22 cellular contexts compared by ENCODE assay signal in the genomic region with DNA sequence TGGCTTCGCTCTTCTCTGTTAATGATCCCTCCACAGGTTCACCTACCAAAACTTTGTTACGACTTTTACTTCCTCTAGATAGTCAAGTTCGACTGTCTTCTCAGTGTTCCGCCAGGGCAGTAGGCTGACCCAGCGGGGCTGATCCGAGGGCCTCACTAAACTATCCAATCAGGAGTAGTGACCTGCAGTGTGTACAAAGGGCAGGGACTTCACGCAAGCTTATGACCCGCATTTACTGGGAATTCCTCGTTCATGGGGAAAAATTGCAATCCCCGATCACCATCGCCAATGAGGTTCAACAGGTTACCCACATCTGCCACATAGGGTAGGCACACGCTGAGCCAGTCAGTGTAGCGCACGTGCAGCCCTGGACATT.
DNase-seq lines count a peak whose midpoint lies in the region; ATAC-seq and TF ChIP-seq lines count a peak whose summit lies in the region.
"Had no signal": no experiment of that assay in that cellular context is flagged by ENCODE, and none has a peak within 500 bp of the region (broad histone marks: within the 10 kb centered on the region; RNA-seq: fewer than 3 reads in every experiment).

No MANE protein-coding gene starts in this region.

- no CpG with 5 or more reads among the region's 14 CpGs for WGBS in neuronal stem cell (ENCODE audit: extremely low coverage in 2 of 2, insufficient read length in 2 of 2, insufficient replicate concordance in 1 of 2), 2 donors

- no peak overlapping the region for H2BK12ac ChIP-seq in neuronal stem cell (ENCODE audit: low read length)

- POLR2A ChIA-PET in RWPE1 (lab: Yijun Ruan, JAX; ENCODE audit: low non-redundant PET): no interaction called here
- POLR2A ChIA-PET in CD4-positive, alpha-beta memory T cell (lab: Charles Lee; ENCODE audit: partially characterized antibody): no interaction called here

- H3K14ac ChIP-seq in neuronal stem cell (ENCODE audit: low read length): no peak overlapping the region

- no peak overlapping the region for H3K4me2 ChIP-seq in neuronal stem cell (ENCODE audit: insufficient read depth, low read length, poor library complexity, severe bottlenecking)
- H3K4me2 ChIP-seq: A549; BLaER1 treated with 17β-estradiol and CSF1 and Interleukin-3, amounts not matched to agents 10 nM and 100 nM; GM23338 had no signal

- H2BK5ac ChIP-seq in neuronal stem cell (ENCODE audit: low read length): no peak overlapping the region

- H3K9ac ChIP-seq in neuronal stem cell (ENCODE audit: low read depth, low read length, poor library complexity): no peak overlapping the region
- H3K9ac ChIP-seq: BLaER1 treated with 17β-estradiol and CSF1 and Interleukin-3, amounts not matched to agents 10 nM and 100 nM had no signal

- no peak overlapping the region for H2BK120ac ChIP-seq in neuronal stem cell (ENCODE audit: low read depth, low read length)

- CTCF ChIA-PET in RWPE1 (lab: Yijun Ruan, JAX): no interaction called here
- CTCF ChIA-PET in CD4-positive, alpha-beta memory T cell (lab: Charles Lee; ENCODE audit: partially characterized antibody): no interaction called here

- no peak overlapping the region for H3K23ac ChIP-seq in neuronal stem cell (ENCODE audit: low read depth, low read length, poor library complexity)

- no peaks in the 10 kb centered on the region for H3K79me1 ChIP-seq in neuronal stem cell (ENCODE audit: low read depth, low read length)

- in situ Hi-C loops in GM13977 (cut with MboI; ENCODE audit: low pct_unique_long_range_greater_than_20kb, low sequenced_read_pairs, unreplicated experiment): no loop called here

- no peak for ATAC-seq in central memory CD8-positive, alpha-beta T cell (replicated peaks; ENCODE audit: extremely low read depth, poor library complexity, severe bottlenecking)
- ATAC-seq: A549, GM23338 had no signal

- no peak overlapping the region for H3K4ac ChIP-seq in neuronal stem cell (ENCODE audit: low read length)

- H3K27me3 ChIP-seq in neuronal stem cell (ENCODE audit: control insufficient read depth in 3 of 3, insufficient read depth in 3 of 3, low read depth in 1 of 3, low read length in 3 of 3): no peaks in the 10 kb centered on the region
- H3K27me3 ChIP-seq in CD4-positive, alpha-beta memory T cell (ENCODE audit: insufficient read depth, low read length): no peaks in the 10 kb centered on the region
- H3K27me3 ChIP-seq: BE2C; BLaER1 treated with 17β-estradiol and CSF1 and Interleukin-3, amounts not matched to agents 10 nM and 100 nM had no signal

- no peak overlapping the region for H4K91ac ChIP-seq in neuronal stem cell (ENCODE audit: low read depth, low read length, poor library complexity)

- H3K18ac ChIP-seq in neuronal stem cell (ENCODE audit: low read length): no peak overlapping the region

- no peak overlapping the region for H4K8ac ChIP-seq in neuronal stem cell (ENCODE audit: low read depth, low read length)

- peak; percentile 14 for DNase-seq in GM13977 (ENCODE audit: low spot score)
- no peak for DNase-seq in central memory CD8-positive, alpha-beta T cell (ENCODE audit: low spot score in 2 of 2)
- peak; percentile 1 for DNase-seq in iPS-NIHi7 (ENCODE audit: extremely low spot score)
- DNase-seq in posterior vena cava (ENCODE audit: low spot score): peak; percentile 60
- DNase-seq in neuronal stem cell (ENCODE audit: low spot score): no peak
- DNase-seq in RWPE1 (ENCODE audit: low spot score): no peak
- no peak for DNase-seq in CD4-positive, alpha-beta memory T cell
- DNase-seq: 8988T; ACHN; AML-193; BE2C; Calu3; CD4-positive, alpha-beta T cell; COR-L47; DMS153; DND-41; HFFc6 had no signal

- TF ChIP-seq CTCF in GM13977 (IDR thresholded peaks at IDR 0.05; ENCODE audit: extremely low read depth, insufficient read depth, missing control alignments) (no peak), RWPE1 (conservative IDR thresholded peaks at IDR 0.05; ENCODE audit: low read depth) (no peak)

- H3K4me3 ChIP-seq in neuronal stem cell (ENCODE audit: low read length in 2 of 2): no peak overlapping the region
- no peak overlapping the region for H3K4me3 ChIP-seq in CD4-positive, alpha-beta memory T cell (ENCODE audit: low read length in 2 of 2)
- H3K4me3 ChIP-seq: A549; BLaER1 treated with 17β-estradiol and CSF1 and Interleukin-3, amounts not matched to agents 10 nM and 100 nM; GM23338; HAP-1 had no signal

- no peaks in the 10 kb centered on the region for H3K4me1 ChIP-seq in neuronal stem cell (ENCODE audit: control insufficient read depth in 2 of 2, insufficient read depth in 1 of 2, low read depth in 1 of 2, low read length in 2 of 2)
- no peaks in the 10 kb centered on the region for H3K4me1 ChIP-seq in CD4-positive, alpha-beta memory T cell (ENCODE audit: insufficient read depth, low read length)
- H3K4me1 ChIP-seq: A549; BE2C; BLaER1 treated with 17β-estradiol and CSF1 and Interleukin-3, amounts not matched to agents 10 nM and 100 nM; HAP-1 had no signal

- H3K4me1 Mint-ChIP-seq in central memory CD8-positive, alpha-beta T cell: no peaks in the 10 kb centered on the region
- H3K4me1 Mint-ChIP-seq in CD4-positive, alpha-beta memory T cell: no peaks in the 10 kb centered on the region
- H3K4me1 Mint-ChIP-seq: CD14-positive monocyte, GM23338 had no signal

- no peak overlapping the region for H2BK15ac ChIP-seq in neuronal stem cell (ENCODE audit: low read length)

- intact Hi-C loops in posterior vena cava (cut with DNase I): no loop called here
- intact Hi-C loops in CD4-positive, alpha-beta memory T cell (cut with micrococcal nuclease): no loop called here

- H2AK5ac ChIP-seq in neuronal stem cell (ENCODE audit: low read depth, low read length): no peak overlapping the region

- H3K27me3 Mint-ChIP-seq in central memory CD8-positive, alpha-beta T cell: peaks cover 6% of the 10 kb centered on the region
- peaks cover 2 to 3% of the 10 kb centered on the region in 2 donors for H3K27me3 Mint-ChIP-seq in CD4-positive, alpha-beta memory T cell
- H3K27me3 Mint-ChIP-seq: CD4-positive, alpha-beta T cell had no signal

- H2AFZ ChIP-seq in neuronal stem cell (ENCODE audit: low read length): no peak overlapping the region
- H2AFZ ChIP-seq: GM23338 had no signal

- H3K36me3 Mint-ChIP-seq in central memory CD8-positive, alpha-beta T cell (ENCODE audit: insufficient read depth): peaks cover 3% of the 10 kb centered on the region
- peaks cover 5 to 8% of the 10 kb centered on the region in 2 donors for H3K36me3 Mint-ChIP-seq in CD4-positive, alpha-beta memory T cell
- H3K36me3 Mint-ChIP-seq: CD14-positive monocyte had no signal

- no peaks in the 10 kb centered on the region for H3K36me3 ChIP-seq in neuronal stem cell (replicated peaks in 1 of 2; ENCODE audit: control insufficient read depth in 2 of 2, insufficient read depth in 2 of 2, low read length in 2 of 2)
- H3K36me3 ChIP-seq in CD4-positive, alpha-beta memory T cell (ENCODE audit: insufficient read depth, low read length): no peaks in the 10 kb centered on the region
- H3K36me3 ChIP-seq: BE2C; BLaER1 treated with 17β-estradiol and CSF1 and Interleukin-3, amounts not matched to agents 10 nM and 100 nM; HAP-1 had no signal

- H3K27ac ChIP-seq in neuronal stem cell (replicated peaks; ENCODE audit: low read length) (no peak overlapping the region), RWPE1 (no peak overlapping the region)
- no peak overlapping the region for H3K27ac ChIP-seq in CD4-positive, alpha-beta memory T cell (ENCODE audit: low read depth, low read length)
- H3K27ac ChIP-seq: A549; BLaER1 treated with 17β-estradiol and CSF1 and Interleukin-3, amounts not matched to agents 10 nM and 100 nM had no signal

- no peak overlapping the region for H3K4me3 Mint-ChIP-seq in central memory CD8-positive, alpha-beta T cell
- H3K4me3 Mint-ChIP-seq in CD4-positive, alpha-beta memory T cell: no peak overlapping the region
- H3K4me3 Mint-ChIP-seq: CD14-positive monocyte; CD4-positive, alpha-beta T cell; GM23338; HFFc6 had no signal

- peaks cover 18% of the 10 kb centered on the region for H3K9me3 Mint-ChIP-seq in central memory CD8-positive, alpha-beta T cell
- H3K9me3 Mint-ChIP-seq in CD4-positive, alpha-beta memory T cell: peaks cover 4 to 48% (median 30%) of the 10 kb centered on the region in 8 donors

- peaks cover 0 to 5% of the 10 kb centered on the region in 2 donors for H3K9me3 ChIP-seq in neuronal stem cell (replicated peaks in 1 of 2; ENCODE audit: control insufficient read depth in 2 of 2, insufficient read depth in 1 of 2, low read depth in 1 of 2, low read length in 2 of 2)
- H3K9me3 ChIP-seq in CD4-positive, alpha-beta memory T cell (ENCODE audit: control insufficient read depth in 1 of 2, low read length in 2 of 2): no peaks in the 10 kb centered on the region
- H3K9me3 ChIP-seq: BE2C, HAP-1 had no signal

- H3K27ac Mint-ChIP-seq in central memory CD8-positive, alpha-beta T cell (ENCODE audit: low read depth): peak overlapping the region; percentile 55
- no peak overlapping the region for H3K27ac Mint-ChIP-seq in CD4-positive, alpha-beta memory T cell
- H3K27ac Mint-ChIP-seq: CD14-positive monocyte; CD4-positive, alpha-beta T cell; GM23338; HFFc6 had no signal

Comparison
In these comparisons a context has a peak if more than half of its experiments do, and no peak if none do; other contexts are left out.
1. DNase-seq: peak in GM13977 (single experiment), iPS-NIHi7 (single experiment) and posterior vena cava (single experiment); none in central memory CD8-positive, alpha-beta T cell (0 of 2), neuronal stem cell (single experiment), RWPE1 (single experiment) and CD4-positive, alpha-beta memory T cell (0 of 5).